In the genomic region with DNA sequence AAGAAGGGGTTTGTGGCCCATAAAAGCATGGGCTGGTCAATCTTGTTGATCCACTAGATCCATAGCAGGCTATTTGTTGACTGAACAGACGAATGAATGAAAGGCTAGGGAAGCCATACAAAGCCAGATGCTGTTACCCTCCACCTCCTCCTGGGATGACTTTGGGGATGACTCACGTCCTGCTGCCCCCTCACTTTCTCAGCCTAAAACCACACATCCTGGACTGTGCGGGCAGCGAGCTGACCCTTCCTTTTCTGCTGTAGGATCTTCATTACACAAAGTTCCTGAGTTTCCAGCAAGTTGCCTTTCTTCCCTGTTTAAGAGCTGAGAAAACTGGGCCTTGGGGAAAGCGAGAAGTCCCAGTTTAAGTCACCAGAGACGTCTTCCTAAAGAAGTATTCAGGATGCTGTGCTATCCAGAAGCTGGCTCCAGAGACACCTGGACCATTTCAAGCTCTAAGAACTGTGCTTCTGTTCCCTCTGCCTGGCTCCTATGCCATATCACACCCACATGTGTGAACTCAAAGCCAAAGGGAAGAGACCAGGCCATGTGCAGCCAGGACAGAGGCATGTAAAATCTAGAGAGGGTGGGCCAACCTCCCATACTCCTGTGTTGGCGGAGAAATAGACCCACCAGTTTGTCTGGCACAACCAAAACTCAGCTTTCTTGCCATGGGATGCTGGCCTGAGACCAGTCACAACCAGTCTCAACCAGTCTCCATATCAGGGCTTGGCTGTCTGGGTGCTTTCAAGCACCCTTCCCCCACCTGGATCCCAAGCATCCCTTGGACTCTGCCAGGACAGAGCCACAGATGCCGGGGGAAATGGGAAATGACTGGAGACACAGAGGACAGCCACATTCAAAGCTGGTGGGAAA, we compare ENCODE assay signal across 1 cellular context.
A peak's percentile ranks its signal among the peaks of the same experiment; 100 is the strongest.
TF ChIP-seq lines count a peak whose summit lies in the region.

No MANE protein-coding gene starts in this region.

TF ChIP-seq in K562, 482 proteins besides CTCF, POLR2A, EP300 and RAD21 (continued from another document and continues in another):
- TF ChIP-seq, protein P1, sequence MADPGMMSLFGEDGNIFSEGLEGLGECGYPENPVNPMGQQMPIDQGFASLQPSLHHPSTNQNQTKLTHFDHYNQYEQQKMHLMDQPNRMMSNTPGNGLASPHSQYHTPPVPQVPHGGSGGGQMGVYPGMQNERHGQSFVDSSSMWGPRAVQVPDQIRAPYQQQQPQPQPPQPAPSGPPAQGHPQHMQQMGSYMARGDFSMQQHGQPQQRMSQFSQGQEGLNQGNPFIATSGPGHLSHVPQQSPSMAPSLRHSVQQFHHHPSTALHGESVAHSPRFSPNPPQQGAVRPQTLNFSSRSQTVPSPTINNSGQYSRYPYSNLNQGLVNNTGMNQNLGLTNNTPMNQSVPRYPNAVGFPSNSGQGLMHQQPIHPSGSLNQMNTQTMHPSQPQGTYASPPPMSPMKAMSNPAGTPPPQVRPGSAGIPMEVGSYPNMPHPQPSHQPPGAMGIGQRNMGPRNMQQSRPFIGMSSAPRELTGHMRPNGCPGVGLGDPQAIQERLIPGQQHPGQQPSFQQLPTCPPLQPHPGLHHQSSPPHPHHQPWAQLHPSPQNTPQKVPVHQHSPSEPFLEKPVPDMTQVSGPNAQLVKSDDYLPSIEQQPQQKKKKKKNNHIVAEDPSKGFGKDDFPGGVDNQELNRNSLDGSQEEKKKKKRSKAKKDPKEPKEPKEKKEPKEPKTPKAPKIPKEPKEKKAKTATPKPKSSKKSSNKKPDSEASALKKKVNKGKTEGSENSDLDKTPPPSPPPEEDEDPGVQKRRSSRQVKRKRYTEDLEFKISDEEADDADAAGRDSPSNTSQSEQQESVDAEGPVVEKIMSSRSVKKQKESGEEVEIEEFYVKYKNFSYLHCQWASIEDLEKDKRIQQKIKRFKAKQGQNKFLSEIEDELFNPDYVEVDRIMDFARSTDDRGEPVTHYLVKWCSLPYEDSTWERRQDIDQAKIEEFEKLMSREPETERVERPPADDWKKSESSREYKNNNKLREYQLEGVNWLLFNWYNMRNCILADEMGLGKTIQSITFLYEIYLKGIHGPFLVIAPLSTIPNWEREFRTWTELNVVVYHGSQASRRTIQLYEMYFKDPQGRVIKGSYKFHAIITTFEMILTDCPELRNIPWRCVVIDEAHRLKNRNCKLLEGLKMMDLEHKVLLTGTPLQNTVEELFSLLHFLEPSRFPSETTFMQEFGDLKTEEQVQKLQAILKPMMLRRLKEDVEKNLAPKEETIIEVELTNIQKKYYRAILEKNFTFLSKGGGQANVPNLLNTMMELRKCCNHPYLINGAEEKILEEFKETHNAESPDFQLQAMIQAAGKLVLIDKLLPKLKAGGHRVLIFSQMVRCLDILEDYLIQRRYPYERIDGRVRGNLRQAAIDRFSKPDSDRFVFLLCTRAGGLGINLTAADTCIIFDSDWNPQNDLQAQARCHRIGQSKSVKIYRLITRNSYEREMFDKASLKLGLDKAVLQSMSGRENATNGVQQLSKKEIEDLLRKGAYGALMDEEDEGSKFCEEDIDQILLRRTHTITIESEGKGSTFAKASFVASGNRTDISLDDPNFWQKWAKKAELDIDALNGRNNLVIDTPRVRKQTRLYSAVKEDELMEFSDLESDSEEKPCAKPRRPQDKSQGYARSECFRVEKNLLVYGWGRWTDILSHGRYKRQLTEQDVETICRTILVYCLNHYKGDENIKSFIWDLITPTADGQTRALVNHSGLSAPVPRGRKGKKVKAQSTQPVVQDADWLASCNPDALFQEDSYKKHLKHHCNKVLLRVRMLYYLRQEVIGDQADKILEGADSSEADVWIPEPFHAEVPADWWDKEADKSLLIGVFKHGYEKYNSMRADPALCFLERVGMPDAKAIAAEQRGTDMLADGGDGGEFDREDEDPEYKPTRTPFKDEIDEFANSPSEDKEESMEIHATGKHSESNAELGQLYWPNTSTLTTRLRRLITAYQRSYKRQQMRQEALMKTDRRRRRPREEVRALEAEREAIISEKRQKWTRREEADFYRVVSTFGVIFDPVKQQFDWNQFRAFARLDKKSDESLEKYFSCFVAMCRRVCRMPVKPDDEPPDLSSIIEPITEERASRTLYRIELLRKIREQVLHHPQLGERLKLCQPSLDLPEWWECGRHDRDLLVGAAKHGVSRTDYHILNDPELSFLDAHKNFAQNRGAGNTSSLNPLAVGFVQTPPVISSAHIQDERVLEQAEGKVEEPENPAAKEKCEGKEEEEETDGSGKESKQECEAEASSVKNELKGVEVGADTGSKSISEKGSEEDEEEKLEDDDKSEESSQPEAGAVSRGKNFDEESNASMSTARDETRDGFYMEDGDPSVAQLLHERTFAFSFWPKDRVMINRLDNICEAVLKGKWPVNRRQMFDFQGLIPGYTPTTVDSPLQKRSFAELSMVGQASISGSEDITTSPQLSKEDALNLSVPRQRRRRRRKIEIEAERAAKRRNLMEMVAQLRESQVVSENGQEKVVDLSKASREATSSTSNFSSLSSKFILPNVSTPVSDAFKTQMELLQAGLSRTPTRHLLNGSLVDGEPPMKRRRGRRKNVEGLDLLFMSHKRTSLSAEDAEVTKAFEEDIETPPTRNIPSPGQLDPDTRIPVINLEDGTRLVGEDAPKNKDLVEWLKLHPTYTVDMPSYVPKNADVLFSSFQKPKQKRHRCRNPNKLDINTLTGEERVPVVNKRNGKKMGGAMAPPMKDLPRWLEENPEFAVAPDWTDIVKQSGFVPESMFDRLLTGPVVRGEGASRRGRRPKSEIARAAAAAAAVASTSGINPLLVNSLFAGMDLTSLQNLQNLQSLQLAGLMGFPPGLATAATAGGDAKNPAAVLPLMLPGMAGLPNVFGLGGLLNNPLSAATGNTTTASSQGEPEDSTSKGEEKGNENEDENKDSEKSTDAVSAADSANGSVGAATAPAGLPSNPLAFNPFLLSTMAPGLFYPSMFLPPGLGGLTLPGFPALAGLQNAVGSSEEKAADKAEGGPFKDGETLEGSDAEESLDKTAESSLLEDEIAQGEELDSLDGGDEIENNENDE (IDR thresholded peaks at IDR 0.05; ENCODE audit: low read depth, low read length): no peak
- TF ChIP-seq, protein P2, sequence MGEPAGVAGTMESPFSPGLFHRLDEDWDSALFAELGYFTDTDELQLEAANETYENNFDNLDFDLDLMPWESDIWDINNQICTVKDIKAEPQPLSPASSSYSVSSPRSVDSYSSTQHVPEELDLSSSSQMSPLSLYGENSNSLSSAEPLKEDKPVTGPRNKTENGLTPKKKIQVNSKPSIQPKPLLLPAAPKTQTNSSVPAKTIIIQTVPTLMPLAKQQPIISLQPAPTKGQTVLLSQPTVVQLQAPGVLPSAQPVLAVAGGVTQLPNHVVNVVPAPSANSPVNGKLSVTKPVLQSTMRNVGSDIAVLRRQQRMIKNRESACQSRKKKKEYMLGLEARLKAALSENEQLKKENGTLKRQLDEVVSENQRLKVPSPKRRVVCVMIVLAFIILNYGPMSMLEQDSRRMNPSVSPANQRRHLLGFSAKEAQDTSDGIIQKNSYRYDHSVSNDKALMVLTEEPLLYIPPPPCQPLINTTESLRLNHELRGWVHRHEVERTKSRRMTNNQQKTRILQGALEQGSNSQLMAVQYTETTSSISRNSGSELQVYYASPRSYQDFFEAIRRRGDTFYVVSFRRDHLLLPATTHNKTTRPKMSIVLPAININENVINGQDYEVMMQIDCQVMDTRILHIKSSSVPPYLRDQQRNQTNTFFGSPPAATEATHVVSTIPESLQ (CRISPR knock-in tag; IDR thresholded peaks at IDR 0.05): no peak
- TF ChIP-seq HMG20A (CRISPR knock-in tag; conservative IDR thresholded peaks at IDR 0.05) (no peak), ZNF507 (tag; conservative IDR thresholded peaks at IDR 0.05) (no peak), GATA2 (CRISPR knock-in tag; IDR thresholded peaks at IDR 0.05) (no peak), SAP30 (IDR thresholded peaks at IDR 0.05; ENCODE audit: borderline replicate concordance, insufficient read depth, low read depth, low read length, poor library complexity, severe bottlenecking) (no peak), PYGO2 (tag; IDR thresholded peaks at IDR 0.05) (no peak), KLF16 (IDR thresholded peaks at IDR 0.05) (peak; percentile 87), SAFB (IDR thresholded peaks at IDR 0.05; ENCODE audit: borderline replicate concordance, low read depth, low read length) (no peak), ZNF282 (CRISPR knock-in tag; IDR thresholded peaks at IDR 0.05) (no peak), TCFL5 (CRISPR knock-in tag; conservative IDR thresholded peaks at IDR 0.05) (no peak), ZBTB8A (IDR thresholded peaks at IDR 0.05; ENCODE audit: partially characterized antibody) (no peak), SRSF3 (IDR thresholded peaks at IDR 0.05; ENCODE audit: insufficient read depth, low read length) (no peak), ZNF699 (CRISPR knock-in tag; IDR thresholded peaks at IDR 0.05; ENCODE audit: insufficient replicate concordance) (no peak), TCF7L2 (IDR thresholded peaks at IDR 0.05; ENCODE audit: low read depth, low read length) (no peak), SUPT5H (IDR thresholded peaks at IDR 0.05) (no peak), ARID1B (IDR thresholded peaks at IDR 0.05) (peak; percentile 80), RHOXF2B (CRISPR knock-in tag; conservative IDR thresholded peaks at IDR 0.05) (no peak), HMGN3 (IDR thresholded peaks at IDR 0.05; ENCODE audit: borderline replicate concordance, extremely low read depth, insufficient read length, low read depth, low read length) (no peak), SMC3 (conservative IDR thresholded peaks at IDR 0.05; ENCODE audit: insufficient read depth, low read depth, low read length) (no peak), BDP1 (IDR thresholded peaks at IDR 0.05; ENCODE audit: insufficient read depth, insufficient read length) (no peak), NFE2L1 (tag; IDR thresholded peaks at IDR 0.05; ENCODE audit: borderline replicate concordance, low read depth) (no peak), SMAD2 (IDR thresholded peaks at IDR 0.05; ENCODE audit: low read depth, low read length) (no peak), XRCC3 (IDR thresholded peaks at IDR 0.05) (no peak), NFE2 (IDR thresholded peaks at IDR 0.05; ENCODE audit: low read depth) (peak; percentile 60), SMARCC2 (IDR thresholded peaks at IDR 0.05; ENCODE audit: low read depth) (0 out of 2 replicates have a peak, but pooled peaks have one; percentile 48), FUS (optimal IDR thresholded peaks at IDR 0.05; ENCODE audit: low read depth, low read length) (no peak)
- TF ChIP-seq, protein P3, sequence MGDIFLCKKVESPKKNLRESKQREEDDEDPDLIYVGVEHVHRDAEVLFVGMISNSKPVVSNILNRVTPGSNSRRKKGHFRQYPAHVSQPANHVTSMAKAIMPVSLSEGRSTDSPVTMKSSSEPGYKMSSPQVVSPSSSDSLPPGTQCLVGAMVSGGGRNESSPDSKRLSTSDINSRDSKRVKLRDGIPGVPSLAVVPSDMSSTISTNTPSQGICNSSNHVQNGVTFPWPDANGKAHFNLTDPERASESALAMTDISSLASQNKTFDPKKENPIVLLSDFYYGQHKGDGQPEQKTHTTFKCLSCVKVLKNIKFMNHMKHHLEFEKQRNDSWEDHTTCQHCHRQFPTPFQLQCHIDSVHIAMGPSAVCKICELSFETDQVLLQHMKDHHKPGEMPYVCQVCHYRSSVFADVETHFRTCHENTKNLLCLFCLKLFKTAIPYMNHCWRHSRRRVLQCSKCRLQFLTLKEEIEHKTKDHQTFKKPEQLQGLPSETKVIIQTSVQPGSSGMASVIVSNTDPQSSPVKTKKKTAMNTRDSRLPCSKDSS (IDR thresholded peaks at IDR 0.05; ENCODE audit: low read depth, partially characterized antibody): no peak
- TF ChIP-seq, protein P4, sequence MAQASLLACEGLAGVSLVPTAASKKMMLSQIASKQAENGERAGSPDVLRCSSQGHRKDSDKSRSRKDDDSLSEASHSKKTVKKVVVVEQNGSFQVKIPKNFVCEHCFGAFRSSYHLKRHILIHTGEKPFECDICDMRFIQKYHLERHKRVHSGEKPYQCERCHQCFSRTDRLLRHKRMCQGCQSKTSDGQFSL (CRISPR knock-in tag; IDR thresholded peaks at IDR 0.05): no peak
- TF ChIP-seq, protein P4 (tag; IDR thresholded peaks at IDR 0.05): no peak
- TF ChIP-seq, protein P5, sequence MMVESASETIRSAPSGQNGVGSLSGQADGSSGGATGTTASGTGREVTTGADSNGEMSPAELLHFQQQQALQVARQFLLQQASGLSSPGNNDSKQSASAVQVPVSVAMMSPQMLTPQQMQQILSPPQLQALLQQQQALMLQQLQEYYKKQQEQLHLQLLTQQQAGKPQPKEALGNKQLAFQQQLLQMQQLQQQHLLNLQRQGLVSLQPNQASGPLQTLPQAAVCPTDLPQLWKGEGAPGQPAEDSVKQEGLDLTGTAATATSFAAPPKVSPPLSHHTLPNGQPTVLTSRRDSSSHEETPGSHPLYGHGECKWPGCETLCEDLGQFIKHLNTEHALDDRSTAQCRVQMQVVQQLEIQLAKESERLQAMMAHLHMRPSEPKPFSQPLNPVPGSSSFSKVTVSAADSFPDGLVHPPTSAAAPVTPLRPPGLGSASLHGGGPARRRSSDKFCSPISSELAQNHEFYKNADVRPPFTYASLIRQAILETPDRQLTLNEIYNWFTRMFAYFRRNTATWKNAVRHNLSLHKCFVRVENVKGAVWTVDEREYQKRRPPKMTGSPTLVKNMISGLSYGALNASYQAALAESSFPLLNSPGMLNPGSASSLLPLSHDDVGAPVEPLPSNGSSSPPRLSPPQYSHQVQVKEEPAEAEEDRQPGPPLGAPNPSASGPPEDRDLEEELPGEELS (CRISPR knock-in tag; IDR thresholded peaks at IDR 0.05; ENCODE audit: borderline replicate concordance): no peak
- TF ChIP-seq, protein P6, sequence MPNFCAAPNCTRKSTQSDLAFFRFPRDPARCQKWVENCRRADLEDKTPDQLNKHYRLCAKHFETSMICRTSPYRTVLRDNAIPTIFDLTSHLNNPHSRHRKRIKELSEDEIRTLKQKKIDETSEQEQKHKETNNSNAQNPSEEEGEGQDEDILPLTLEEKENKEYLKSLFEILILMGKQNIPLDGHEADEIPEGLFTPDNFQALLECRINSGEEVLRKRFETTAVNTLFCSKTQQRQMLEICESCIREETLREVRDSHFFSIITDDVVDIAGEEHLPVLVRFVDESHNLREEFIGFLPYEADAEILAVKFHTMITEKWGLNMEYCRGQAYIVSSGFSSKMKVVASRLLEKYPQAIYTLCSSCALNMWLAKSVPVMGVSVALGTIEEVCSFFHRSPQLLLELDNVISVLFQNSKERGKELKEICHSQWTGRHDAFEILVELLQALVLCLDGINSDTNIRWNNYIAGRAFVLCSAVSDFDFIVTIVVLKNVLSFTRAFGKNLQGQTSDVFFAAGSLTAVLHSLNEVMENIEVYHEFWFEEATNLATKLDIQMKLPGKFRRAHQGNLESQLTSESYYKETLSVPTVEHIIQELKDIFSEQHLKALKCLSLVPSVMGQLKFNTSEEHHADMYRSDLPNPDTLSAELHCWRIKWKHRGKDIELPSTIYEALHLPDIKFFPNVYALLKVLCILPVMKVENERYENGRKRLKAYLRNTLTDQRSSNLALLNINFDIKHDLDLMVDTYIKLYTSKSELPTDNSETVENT (CRISPR knock-in tag; IDR thresholded peaks at IDR 0.05): no peak
